ENCODE assay signal across 10 cellular contexts in the genomic region with DNA sequence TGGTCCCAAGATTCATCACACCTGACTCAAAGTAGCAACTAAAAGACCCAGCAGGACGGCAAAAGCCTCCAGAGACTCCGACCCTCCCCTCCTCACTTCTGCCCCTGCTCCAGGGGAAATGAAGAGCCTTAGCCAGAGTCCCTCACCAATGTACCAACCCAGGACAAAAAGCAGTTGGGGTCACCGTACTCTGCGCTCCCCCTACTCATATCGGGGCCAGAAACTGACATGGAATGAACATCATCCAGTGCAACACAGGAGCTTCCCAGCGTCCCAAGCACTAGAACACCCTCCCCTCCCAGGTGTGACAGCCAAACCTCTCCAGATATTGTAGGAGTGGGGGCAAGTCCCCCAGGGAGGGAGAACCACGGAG. TPM values are rescaled to one million over a fixed set of nuclear protein-coding genes. Genes with fewer than 3 reads are reported as not detected.
DNase-seq lines count a peak whose midpoint lies in the region; ATAC-seq and TF ChIP-seq lines count a peak whose summit lies in the region.
"Had no signal": no experiment of that assay in that cellular context is flagged by ENCODE, and none has a peak within 500 bp of the region (broad histone marks: within the 10 kb centered on the region; RNA-seq: fewer than 3 reads in every experiment).

No MANE protein-coding gene starts in this region.

- DNase-seq in AG10803 (ENCODE audit: low read depth) (no peak), colonic mucosa (no peak), NCI-H146 treated with DMSO at 0.1 percent for 48 hours (lab: John Stamatoyannopoulos, UW; ENCODE audit: unreplicated experiment) (no peak), NCI-H1092 treated with DMSO at 0.1 percent for 48 hours (lab: John Stamatoyannopoulos, UW) (no peak)
- DNase-seq: NCI-H1092 had no signal

- TF ChIP-seq CTCF in AG10803 (conservative IDR thresholded peaks at IDR 0.05; ENCODE audit: low read length) = no peak
- TF ChIP-seq CTCF in colonic mucosa (IDR thresholded peaks at IDR 0.05) = no peak

- H3K27me3 ChIP-seq in colonic mucosa (no peaks in the 10 kb centered on the region), muscle layer of duodenum (ENCODE audit: low read depth, low read length) (no peaks in the 10 kb centered on the region)

- peak overlapping the region; percentile 84 to 89 for H3K9ac ChIP-seq in colonic mucosa (ENCODE audit: low read depth in 2 of 2, low read length in 2 of 2)

- H3K27ac ChIP-seq in KOPT-K1 (ENCODE audit: low read depth, low read length, poor library complexity, severe bottlenecking) (peak overlapping the region; percentile 84), colonic mucosa (peak overlapping the region; percentile 93), muscle layer of duodenum (ENCODE audit: low read length) (peak overlapping the region; percentile 95)

- H3K9me3 ChIP-seq in KOPT-K1 (ENCODE audit: insufficient read depth, low read length, poor library complexity, severe bottlenecking) (no peaks in the 10 kb centered on the region), colonic mucosa (no peaks in the 10 kb centered on the region), muscle layer of duodenum (ENCODE audit: control insufficient read depth in 1 of 2, low read length in 2 of 2) (no peaks in the 10 kb centered on the region)

- ATAC-seq in GM18873 (IDR thresholded peaks at IDR 0.05; ENCODE audit: low FRiP score, unreplicated experiment) = no peak
- no peak for ATAC-seq in HG02870 (IDR thresholded peaks at IDR 0.05; ENCODE audit: unreplicated experiment)

- intact Hi-C loops in colonic mucosa (cut with DNase I) = loop anchor here (10.0 kb wide), 1 partner anchor 151 kb away; no protein-coding TSS in a partner anchor

- H3K4me1 ChIP-seq in colonic mucosa = peaks cover 17% of the 10 kb centered on the region
- peaks cover 8 to 47% of the 10 kb centered on the region in 2 donors for H3K4me1 ChIP-seq in muscle layer of duodenum (ENCODE audit: control insufficient read depth in 1 of 2, insufficient read depth in 2 of 2, low read length in 2 of 2)

- H3K4me3 ChIP-seq in AG10803 (ENCODE audit: low read length) (peak overlapping the region; percentile 83), colonic mucosa (peak overlapping the region; percentile 83), muscle layer of duodenum (ENCODE audit: low read depth in 1 of 2, low read length in 2 of 2) (peak overlapping the region; percentile 77 to 81)

- H3K36me3 ChIP-seq in KOPT-K1 (ENCODE audit: insufficient read depth, low read length) (peaks cover 62% of the 10 kb centered on the region), colonic mucosa (peaks cover 41% of the 10 kb centered on the region), muscle layer of duodenum (ENCODE audit: control insufficient read depth in 1 of 2, insufficient read depth in 2 of 2, low read length in 2 of 2) (peaks cover 53 to 55% of the 10 kb centered on the region in 2 donors)

RNA-seq across cellular contexts. Expression of gene EEF2, which starts 1.7 kb away (rescaled TPM):
- total RNA-seq in colonic mucosa = 1,000 to 10,000 TPM; 2,109 to 2,241 TPM

RNA-seq across cellular contexts. Expression of gene DAPK3, which starts 12.6 kb away (rescaled TPM):
- 10 to 100 TPM; 53.7 to 74.3 TPM for total RNA-seq in colonic mucosa

RNA-seq across cellular contexts. Expression of gene PIAS4, which starts 24.0 kb away (rescaled TPM):
- 10 to 100 TPM; 29.9 to 31.5 TPM for total RNA-seq in colonic mucosa

RNA-seq across cellular contexts. Expression of gene NMRK2, which starts 50.7 kb away (rescaled TPM):
- total RNA-seq in colonic mucosa = under 1 TPM in 1 of 2 donors, not detected in 1; 0.27 TPM
- total RNA-seq: cerebellum had no signal
